8 cellular contexts compared by ENCODE assay signal in the genomic region with DNA sequence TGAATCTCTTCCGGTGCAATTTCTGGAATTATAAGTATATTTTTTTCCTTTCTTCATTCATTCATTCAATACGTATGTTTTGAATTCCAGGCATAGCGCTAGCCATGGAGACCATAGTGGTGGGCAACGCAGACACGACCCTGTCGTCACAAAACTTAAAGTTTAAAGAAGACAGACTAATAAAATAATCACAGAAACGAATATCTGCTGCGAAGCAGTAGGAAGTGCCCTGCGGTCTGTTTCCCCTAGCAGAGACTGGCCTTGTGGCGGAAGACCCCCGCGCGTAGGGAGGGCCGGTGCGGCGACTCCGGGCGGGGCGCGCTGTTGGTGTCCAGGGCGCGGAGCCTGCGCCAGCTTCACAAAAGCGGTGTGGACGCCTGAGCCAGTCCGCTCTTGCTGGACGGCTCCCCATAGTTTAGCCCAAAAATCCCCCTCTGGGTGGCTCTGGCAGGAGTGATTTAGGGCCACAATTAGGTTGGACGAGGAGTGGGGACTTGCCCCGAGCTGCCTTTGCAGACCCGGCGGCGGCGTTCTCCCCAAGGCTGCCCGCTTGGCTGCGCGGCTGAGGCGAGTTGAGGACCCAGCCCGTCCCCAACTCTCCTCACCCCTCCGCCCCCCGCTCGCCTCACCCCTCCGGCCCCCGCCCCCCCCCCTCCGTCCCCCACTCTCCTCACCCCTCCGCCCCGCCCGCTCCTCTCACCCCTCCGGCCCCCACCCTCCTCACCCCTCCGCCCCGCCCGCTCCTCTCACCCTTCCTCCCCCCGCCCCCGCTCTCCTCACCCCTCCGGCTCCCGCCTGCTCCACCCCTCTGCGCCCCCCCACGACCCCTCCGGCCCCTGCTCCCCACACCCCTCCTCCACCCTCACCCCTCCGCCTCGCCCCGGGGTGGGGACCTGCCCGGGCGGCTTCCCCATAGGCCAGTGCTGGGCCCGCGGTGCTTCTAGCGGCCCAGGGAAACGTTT. TPM values are rescaled to one million over a fixed set of nuclear protein-coding genes. Genes with fewer than 3 reads are reported as not detected.
DNase-seq lines count a peak whose midpoint lies in the region; ATAC-seq, FAIRE-seq and TF ChIP-seq lines count a peak whose summit lies in the region.

No MANE protein-coding gene starts in this region.

- FAIRE-seq in GM19239 (lab: Jason Lieb, UNC) = no peak

- no peak overlapping the region for H2BK12ac ChIP-seq in neuronal stem cell (ENCODE audit: low read length)

- POLR2A ChIA-PET in activated CD4-positive, alpha-beta memory T cell treated with anti-CD3 and anti-CD28 coated beads, Interleukin-2, amount 10 ng/mL, durations not matched to agents 7 days and 5 days (lab: Charles Lee) = interaction anchor here (0.6 kb wide), 1 partner anchor 36 kb away, joined by 3 read pairs; no protein-coding TSS in a partner anchor

- CTCF ChIA-PET in activated CD4-positive, alpha-beta memory T cell treated with anti-CD3 and anti-CD28 coated beads, Interleukin-2, amount 10 ng/mL, durations not matched to agents 7 days and 5 days (lab: Charles Lee) = no interaction called here

- 0 out of 2 replicates have a peak, but pooled peaks cover 5% of the 10 kb centered on the region for H3F3A ChIP-seq in GM23338 (replicated peaks; ENCODE audit: low read depth)

- no peaks in the 10 kb centered on the region for H4K20me1 ChIP-seq in GM23338 (replicated peaks; ENCODE audit: insufficient read depth)

- peak overlapping the region; percentile 65 for H3K9ac ChIP-seq in neuronal stem cell (ENCODE audit: low read depth, low read length, poor library complexity)

- peak overlapping the region; percentile 62 for H2BK120ac ChIP-seq in neuronal stem cell (ENCODE audit: low read depth, low read length)

- H3K36me3 Mint-ChIP-seq in GM23338 (ENCODE audit: low read depth) = no peaks in the 10 kb centered on the region
- no peaks in the 10 kb centered on the region for H3K36me3 Mint-ChIP-seq in activated CD4-positive, alpha-beta memory T cell treated with anti-CD3 and anti-CD28 coated beads, Interleukin-2, amount 10 ng/mL, durations not matched to agents 7 days and 5 days (ENCODE audit: low read depth)

- no peak overlapping the region for H2BK5ac ChIP-seq in neuronal stem cell (ENCODE audit: low read length)

- H3K27me3 Mint-ChIP-seq in GM23338 (ENCODE audit: insufficient read depth, low read depth, poor library complexity) = peaks cover 12% of the 10 kb centered on the region
- peaks cover 11% of the 10 kb centered on the region for H3K27me3 Mint-ChIP-seq in activated CD4-positive, alpha-beta memory T cell treated with anti-CD3 and anti-CD28 coated beads, Interleukin-2, amount 10 ng/mL, durations not matched to agents 7 days and 5 days

- H3K4me2 ChIP-seq in GM23338 (peak overlapping the region; percentile 73), neuronal stem cell (ENCODE audit: insufficient read depth, low read length, poor library complexity, severe bottlenecking) (peak overlapping the region; percentile 67)

- no peaks in the 10 kb centered on the region for H3K9me3 Mint-ChIP-seq in GM23338
- no peaks in the 10 kb centered on the region for H3K9me3 Mint-ChIP-seq in activated CD4-positive, alpha-beta memory T cell treated with anti-CD3 and anti-CD28 coated beads, Interleukin-2, amount 10 ng/mL, durations not matched to agents 7 days and 5 days

- H3K79me1 ChIP-seq in neuronal stem cell (ENCODE audit: low read depth, low read length) = no peaks in the 10 kb centered on the region

- no peaks in the 10 kb centered on the region for H3K9me2 ChIP-seq in GM23338 (ENCODE audit: insufficient read depth)

- ATAC-seq in GM23338 (peak; percentile 85), HG02938 (IDR thresholded peaks at IDR 0.05; ENCODE audit: unreplicated experiment) (no peak)

- peak overlapping the region; percentile 49 for H3K4me3 ChIP-seq in GM23338
- peak overlapping the region; percentile 52 for H3K4me3 ChIP-seq in fibroblast of pulmonary artery (replicated peaks; ENCODE audit: low read depth, low read length)
- peak overlapping the region in 1 of 2 donors; percentile 78 for H3K4me3 ChIP-seq in neuronal stem cell (ENCODE audit: low read length in 2 of 2)

- H3K23ac ChIP-seq in neuronal stem cell (ENCODE audit: low read depth, low read length, poor library complexity) = no peak overlapping the region

- no peak overlapping the region for H2AK5ac ChIP-seq in neuronal stem cell (ENCODE audit: low read depth, low read length)

- peaks cover 36% of the 10 kb centered on the region for H3K4me1 Mint-ChIP-seq in GM23338
- peaks cover 40% of the 10 kb centered on the region for H3K4me1 Mint-ChIP-seq in activated CD4-positive, alpha-beta memory T cell treated with anti-CD3 and anti-CD28 coated beads, Interleukin-2, amount 10 ng/mL, durations not matched to agents 7 days and 5 days

- no peak overlapping the region for H4K91ac ChIP-seq in neuronal stem cell (ENCODE audit: low read depth, low read length, poor library complexity)

- no peak overlapping the region for H4K8ac ChIP-seq in neuronal stem cell (ENCODE audit: low read depth, low read length)

- peak overlapping the region; percentile 86 for H3K18ac ChIP-seq in neuronal stem cell (ENCODE audit: low read length)

- no peaks in the 10 kb centered on the region for H3K9me3 ChIP-seq in neuronal stem cell (replicated peaks in 1 of 2; ENCODE audit: control insufficient read depth in 2 of 2, insufficient read depth in 1 of 2, low read depth in 1 of 2, low read length in 2 of 2)

- H3K4me3 Mint-ChIP-seq in GM23338 = peak overlapping the region; percentile 73
- peak overlapping the region; percentile 69 for H3K4me3 Mint-ChIP-seq in activated CD4-positive, alpha-beta memory T cell treated with anti-CD3 and anti-CD28 coated beads, Interleukin-2, amount 10 ng/mL, durations not matched to agents 7 days and 5 days

- no peak overlapping the region for H2BK15ac ChIP-seq in neuronal stem cell (ENCODE audit: low read length)

- H2AFZ ChIP-seq in GM23338 (peak overlapping the region; percentile 19; the same call in 1 of the 2 replicates), neuronal stem cell (ENCODE audit: low read length) (peak overlapping the region; percentile 77)

- H3K27me3 ChIP-seq in GM23338 (ENCODE audit: insufficient read depth) (peaks cover 7% of the 10 kb centered on the region; the same call in 1 of the 2 replicates), neuronal stem cell (ENCODE audit: control insufficient read depth in 3 of 3, insufficient read depth in 3 of 3, low read depth in 1 of 3, low read length in 3 of 3) (peaks cover 0 to 9% (median 0%) of the 10 kb centered on the region in 3 experiments)

- no peaks in the 10 kb centered on the region for H3K79me2 ChIP-seq in GM23338 (replicated peaks; ENCODE audit: insufficient read depth)

- TF ChIP-seq CTCF in GM23338 (conservative IDR thresholded peaks at IDR 0.05; ENCODE audit: low read depth in 2 of 2) (0 out of 4 replicates have a peak, but pooled peaks of 1 of the 2 experiments have one; percentile 13), fibroblast of pulmonary artery (IDR thresholded peaks at IDR 0.05; ENCODE audit: low read length, missing control alignments) (no peak)

- no peak overlapping the region for H3K4ac ChIP-seq in neuronal stem cell (ENCODE audit: low read length)

- peak; percentile 76 for DNase-seq in GM23338 (ENCODE audit: low spot score)
- peak; percentile 41 for DNase-seq in activated CD4-positive, alpha-beta memory T cell treated with anti-CD3 and anti-CD28 coated beads, Interleukin-2, amount 10 ng/mL, durations not matched to agents 7 days and 5 days
- DNase-seq in fibroblast of pulmonary artery (ENCODE audit: low read depth) = no peak
- no peak for DNase-seq in neuronal stem cell (ENCODE audit: low spot score)
- no peak for DNase-seq in DMS79 (lab: John Stamatoyannopoulos, UW)
- no peak for DNase-seq in GM19239 (ENCODE audit: insufficient read length, low spot score)
- no peak for DNase-seq in kidney glomerular epithelial cell (lab: John Stamatoyannopoulos, UW)

- no peak overlapping the region for H3K14ac ChIP-seq in neuronal stem cell (ENCODE audit: low read length)

- H3K27ac ChIP-seq in GM23338 (ENCODE audit: low read depth) (peak overlapping the region; percentile 43; the same call in 1 of the 2 replicates), neuronal stem cell (replicated peaks; ENCODE audit: low read length) (peak overlapping the region; percentile 49)

- H3K36me3 ChIP-seq in GM23338 (ENCODE audit: insufficient read depth) (no peaks in the 10 kb centered on the region), neuronal stem cell (replicated peaks in 1 of 2; ENCODE audit: control insufficient read depth in 2 of 2, insufficient read depth in 2 of 2, low read length in 2 of 2) (no peaks in the 10 kb centered on the region)

- H3K27ac Mint-ChIP-seq in GM23338 = 0 out of 2 replicates have a peak overlapping the region, but pooled peaks have one; percentile 18
- H3K27ac Mint-ChIP-seq in activated CD4-positive, alpha-beta memory T cell treated with anti-CD3 and anti-CD28 coated beads, Interleukin-2, amount 10 ng/mL, durations not matched to agents 7 days and 5 days = peak overlapping the region; percentile 78

- H3K4me1 ChIP-seq in GM23338 (ENCODE audit: insufficient read depth) = peaks cover 10% of the 10 kb centered on the region
- peaks cover 0 to 2% of the 10 kb centered on the region in 2 donors for H3K4me1 ChIP-seq in neuronal stem cell (ENCODE audit: control insufficient read depth in 2 of 2, insufficient read depth in 1 of 2, low read depth in 1 of 2, low read length in 2 of 2)

- WGBS in neuronal stem cell (ENCODE audit: extremely low coverage in 2 of 2, insufficient read length in 2 of 2, insufficient replicate concordance in 1 of 2), 2 donors = no CpG with 5 or more reads among the region's 67 CpGs

TF ChIP-seq in GM23338, 12 proteins besides CTCF, POLR2A, EP300 and RAD21:
- TF ChIP-seq POLR2AphosphoS5 (IDR thresholded peaks at IDR 0.05; ENCODE audit: low read depth) (peak; percentile 40; the same call in 1 of the 2 replicates), JUNB (IDR thresholded peaks at IDR 0.05; ENCODE audit: unreplicated experiment) (no peak)

RNA-seq across cellular contexts. Expression of a gene that starts 14.2 kb away (rescaled TPM):
- total RNA-seq in GM23338 (2014; rRNA removed; shearing (Covaris generic)) = 21.4 and 25.4 TPM in 2 replicates
- 10.5 and 11.3 TPM in 2 replicates for polyA plus RNA-seq in GM23338 (2016; fragmentation: Nextera tagmentation; extraction: Ambion mirVana)
- 10 to 100 TPM; 11.2 to 11.8 TPM for total RNA-seq in activated CD4-positive, alpha-beta memory T cell treated with anti-CD3 and anti-CD28 coated beads, Interleukin-2, amount 10 ng/mL, durations not matched to agents 7 days and 5 days
- 13.5 TPM for polyA plus RNA-seq in neuronal stem cell (2013, experiment 1 of 2)
- 14.1 TPM for polyA plus RNA-seq in neuronal stem cell (2013, experiment 2 of 2)

Comparison
In these comparisons a context has a peak if more than half of its experiments do, and no peak if none do; other contexts are left out.
1. DNase-seq: peak in GM23338 (single experiment) and activated CD4-positive, alpha-beta memory T cell treated with anti-CD3 and anti-CD28 coated beads, Interleukin-2, amount 10 ng/mL, durations not matched to agents 7 days and 5 days (single experiment); none in fibroblast of pulmonary artery (single experiment), neuronal stem cell (single experiment), DMS79 (single experiment), GM19239 (single experiment) and kidney glomerular epithelial cell (single experiment).